In genomic region chr10:32149257-32149955, GRCh38 we compare ENCODE assay signal across 1 cellular context.
A peak's percentile ranks its signal among the peaks of the same experiment; 100 is the strongest.
TF ChIP-seq lines count a peak whose summit lies in the region.

No MANE protein-coding gene starts in this region.

TF ChIP-seq in K562, 482 proteins besides CTCF, POLR2A, EP300 and RAD21 (continued from another document and continues in another):
- no peak for TF ChIP-seq CREB3L1 (IDR thresholded peaks at IDR 0.05; ENCODE audit: borderline replicate concordance, low read depth)
- no peak for TF ChIP-seq MCM5 (IDR thresholded peaks at IDR 0.05; ENCODE audit: low read depth)
- TF ChIP-seq ZNF707 (CRISPR knock-in tag; conservative IDR thresholded peaks at IDR 0.05), result no peak
- no peak for TF ChIP-seq SAFB2 (IDR thresholded peaks at IDR 0.05; ENCODE audit: borderline replicate concordance, low read depth, low read length, severe bottlenecking)
- no peak for TF ChIP-seq ETV6 (IDR thresholded peaks at IDR 0.05; ENCODE audit: borderline replicate concordance in 1 of 2, low read depth in 2 of 2, low read length in 1 of 2)
- TF ChIP-seq ETV6 (CRISPR knock-in tag; IDR thresholded peaks at IDR 0.05; ENCODE audit: borderline replicate concordance), result no peak
- no peak for TF ChIP-seq HNRNPK (IDR thresholded peaks at IDR 0.05; ENCODE audit: low read depth, low read length, poor library complexity, severe bottlenecking)
- TF ChIP-seq BDP1 (IDR thresholded peaks at IDR 0.05; ENCODE audit: insufficient read depth, insufficient read length), result no peak
- TF ChIP-seq MXI1 (IDR thresholded peaks at IDR 0.05; ENCODE audit: low read depth, low read length), result no peak
- 0 out of 2 replicates have a peak, but pooled peaks have one; percentile 44 for TF ChIP-seq DPF2 (IDR thresholded peaks at IDR 0.05)
- no peak for TF ChIP-seq ZBTB5 (IDR thresholded peaks at IDR 0.05)
- TF ChIP-seq HDGF (IDR thresholded peaks at IDR 0.05), result no peak
- TF ChIP-seq ZNF507 (tag; conservative IDR thresholded peaks at IDR 0.05), result no peak
- no peak for TF ChIP-seq ZFPM2 (CRISPR knock-in tag; IDR thresholded peaks at IDR 0.05)
- no peak for TF ChIP-seq ZNF121 (CRISPR knock-in tag; conservative IDR thresholded peaks at IDR 0.05)
- TF ChIP-seq USF1 (CRISPR knock-in tag; IDR thresholded peaks at IDR 0.05), result no peak
- no peak for TF ChIP-seq ZBED1 (IDR thresholded peaks at IDR 0.05)
- TF ChIP-seq SMAD4 (CRISPR knock-in tag; conservative IDR thresholded peaks at IDR 0.05), result no peak
- TF ChIP-seq CC2D1A (IDR thresholded peaks at IDR 0.05), result no peak
- no peak for TF ChIP-seq MAX (CRISPR knock-in tag; IDR thresholded peaks at IDR 0.05)
- TF ChIP-seq FOSL1 (tag; conservative IDR thresholded peaks at IDR 0.05), result peak; percentile 72
- TF ChIP-seq MYNN (IDR thresholded peaks at IDR 0.05), result no peak
- no peak for TF ChIP-seq MYNN (CRISPR knock-in tag; IDR thresholded peaks at IDR 0.05)
- no peak for TF ChIP-seq E4F1 (CRISPR knock-in tag; IDR thresholded peaks at IDR 0.05; ENCODE audit: borderline replicate concordance)
- peak; percentile 60 for TF ChIP-seq PKNOX1 (IDR thresholded peaks at IDR 0.05)
- TF ChIP-seq CSDE1 (IDR thresholded peaks at IDR 0.05), result no peak
- TF ChIP-seq SMARCA4 (IDR thresholded peaks at IDR 0.05), result 0 out of 2 replicates have a peak, but pooled peaks have one; percentile 15
- no peak for TF ChIP-seq SNAPC5 (CRISPR knock-in tag; IDR thresholded peaks at IDR 0.05)
- TF ChIP-seq ZNF695 (CRISPR knock-in tag; IDR thresholded peaks at IDR 0.05), result no peak
- TF ChIP-seq GABPA (tag; conservative IDR thresholded peaks at IDR 0.05; ENCODE audit: low read depth), result no peak
- TF ChIP-seq HOMEZ (CRISPR knock-in tag; IDR thresholded peaks at IDR 0.05), result no peak
- no peak for TF ChIP-seq ARID2 (IDR thresholded peaks at IDR 0.05)
- no peak for TF ChIP-seq ZNF408 (CRISPR knock-in tag; IDR thresholded peaks at IDR 0.05; ENCODE audit: low read depth)
- TF ChIP-seq NCOA2 (IDR thresholded peaks at IDR 0.05; ENCODE audit: partially characterized antibody in 2 of 2), result no peak
- TF ChIP-seq CBFA2T2 (conservative IDR thresholded peaks at IDR 0.05), result no peak
- TF ChIP-seq SOX6 (IDR thresholded peaks at IDR 0.05), result no peak
- no peak for TF ChIP-seq SAP30 (IDR thresholded peaks at IDR 0.05; ENCODE audit: borderline replicate concordance, insufficient read depth, low read depth, low read length, poor library complexity, severe bottlenecking)
- no peak for TF ChIP-seq PRDM10 (IDR thresholded peaks at IDR 0.05; ENCODE audit: partially characterized antibody)
- peak; percentile 43; the same call in 1 of the 2 replicates for TF ChIP-seq ATF4 (CRISPR knock-in tag; IDR thresholded peaks at IDR 0.05)
- no peak for TF ChIP-seq PBX2 (CRISPR knock-in tag; IDR thresholded peaks at IDR 0.05; ENCODE audit: low read depth)
- peak; percentile 42 for TF ChIP-seq PBX2 (tag; conservative IDR thresholded peaks at IDR 0.05; ENCODE audit: low read depth)
- no peak for TF ChIP-seq SIN3B (IDR thresholded peaks at IDR 0.05; ENCODE audit: low read depth)
- TF ChIP-seq FOXA1 (IDR thresholded peaks at IDR 0.05; ENCODE audit: borderline replicate concordance), result no peak
- TF ChIP-seq RBM14 (IDR thresholded peaks at IDR 0.05; ENCODE audit: borderline replicate concordance, insufficient read depth, low read depth, low read length), result no peak
- TF ChIP-seq TBL1XR1 (IDR thresholded peaks at IDR 0.05; ENCODE audit: low read length in 2 of 2), result no peak
- TF ChIP-seq KAT7 (CRISPR knock-in tag; IDR thresholded peaks at IDR 0.05; ENCODE audit: borderline replicate concordance), result no peak
- no peak for TF ChIP-seq ATF2 (CRISPR knock-in tag; IDR thresholded peaks at IDR 0.05)
- TF ChIP-seq CHD1 (IDR thresholded peaks at IDR 0.05; ENCODE audit: low read length), result no peak
- no peak for TF ChIP-seq MIER1 (IDR thresholded peaks at IDR 0.05; ENCODE audit: low read depth)
